Comparison of ENCODE assay signal across 1 cellular context in the genomic region with DNA sequence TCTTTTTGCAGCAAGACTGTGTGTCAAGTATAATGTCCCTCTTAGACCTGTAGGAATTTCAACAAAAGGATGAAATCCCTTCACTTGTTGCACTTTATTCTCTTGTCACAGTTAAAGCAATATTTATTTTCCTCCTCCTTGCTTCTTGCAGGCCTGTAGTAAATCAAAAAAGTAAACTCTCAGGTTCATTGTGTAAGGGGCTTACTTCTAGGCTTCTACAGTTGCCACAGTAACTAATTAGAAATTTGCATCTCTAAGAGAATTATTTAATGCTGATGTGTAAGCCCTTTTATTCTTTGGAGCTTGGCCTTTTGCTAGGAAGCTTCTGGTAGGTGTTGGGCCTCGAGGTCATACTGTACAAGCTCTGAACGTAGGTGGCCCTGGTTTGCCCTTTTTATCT.
TF ChIP-seq lines count a peak whose summit lies in the region.

No MANE protein-coding gene starts in this region.

TF ChIP-seq in GM23338, 12 proteins besides CTCF, POLR2A, EP300 and RAD21:
- TF ChIP-seq ETS1 (IDR thresholded peaks at IDR 0.05) (no peak), POLR2AphosphoS5 (IDR thresholded peaks at IDR 0.05; ENCODE audit: low read depth) (no peak), EZH2 (IDR thresholded peaks at IDR 0.05; ENCODE audit: low read depth, unreplicated experiment) (no peak), CREB1 (CRISPR knock-in tag; IDR thresholded peaks at IDR 0.05; ENCODE audit: low read depth) (no peak), JUNB (IDR thresholded peaks at IDR 0.05; ENCODE audit: unreplicated experiment) (no peak), ZNF114 (CRISPR knock-in tag; IDR thresholded peaks at IDR 0.05) (no peak), EZH2phosphoT487 (IDR thresholded peaks at IDR 0.05; ENCODE audit: unreplicated experiment) (no peak), ZNF462 (CRISPR knock-in tag; IDR thresholded peaks at IDR 0.05) (no peak), REST (IDR thresholded peaks at IDR 0.05; ENCODE audit: unreplicated experiment) (no peak), ZNF331 (CRISPR knock-in tag; IDR thresholded peaks at IDR 0.05; ENCODE audit: low read depth) (no peak), NANOG (IDR thresholded peaks at IDR 0.05; ENCODE audit: borderline replicate concordance) (no peak), STAT1 (IDR thresholded peaks at IDR 0.05; ENCODE audit: unreplicated experiment) (no peak)
